1 cellular context compared by ENCODE assay signal in the genomic region with DNA sequence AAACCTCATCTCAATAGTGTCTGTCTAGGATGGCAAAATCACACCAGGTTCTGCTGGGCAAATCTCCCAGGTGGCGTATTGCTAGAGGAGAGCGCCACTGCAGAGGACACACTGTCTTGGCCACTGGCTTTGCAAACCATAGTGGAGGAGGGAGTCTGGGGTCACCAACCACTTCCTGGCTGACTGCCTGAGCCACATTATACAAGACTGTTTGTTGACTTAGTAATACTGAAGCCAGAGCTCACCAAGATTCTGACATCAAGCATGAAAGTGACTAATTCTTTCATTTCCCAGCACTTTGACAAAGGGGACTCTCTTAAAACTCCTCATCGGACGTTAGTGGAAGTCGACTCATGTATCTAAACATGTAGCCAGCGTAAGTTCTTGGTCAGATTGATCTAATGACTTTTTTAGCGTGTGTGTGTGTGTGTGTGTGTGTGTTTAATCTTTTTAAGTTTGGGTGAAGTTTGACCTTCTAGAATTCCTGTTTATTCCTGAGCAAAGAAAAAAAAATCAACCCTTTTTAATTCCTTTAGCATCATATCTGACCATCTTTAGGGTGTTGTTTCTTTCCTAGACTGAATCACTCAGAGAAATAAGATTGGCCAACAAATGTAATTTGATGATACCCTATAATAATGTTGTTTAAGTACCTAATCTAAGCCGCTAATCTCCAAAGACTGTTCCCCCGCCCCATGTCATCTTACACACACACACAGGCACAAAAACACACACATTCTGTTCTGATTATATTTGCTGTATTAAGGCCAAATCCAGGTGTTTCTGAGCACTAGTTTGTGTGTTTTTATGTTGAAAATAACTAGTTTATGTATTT.
A peak's percentile ranks its signal among the peaks of the same experiment; 100 is the strongest.
TF ChIP-seq lines count a peak whose summit lies in the region.

No MANE protein-coding gene starts in this region.

TF ChIP-seq in HEK293, 187 proteins besides CTCF, POLR2A, EP300 and RAD21 (continued from another document):
- TF ChIP-seq, protein P1, sequence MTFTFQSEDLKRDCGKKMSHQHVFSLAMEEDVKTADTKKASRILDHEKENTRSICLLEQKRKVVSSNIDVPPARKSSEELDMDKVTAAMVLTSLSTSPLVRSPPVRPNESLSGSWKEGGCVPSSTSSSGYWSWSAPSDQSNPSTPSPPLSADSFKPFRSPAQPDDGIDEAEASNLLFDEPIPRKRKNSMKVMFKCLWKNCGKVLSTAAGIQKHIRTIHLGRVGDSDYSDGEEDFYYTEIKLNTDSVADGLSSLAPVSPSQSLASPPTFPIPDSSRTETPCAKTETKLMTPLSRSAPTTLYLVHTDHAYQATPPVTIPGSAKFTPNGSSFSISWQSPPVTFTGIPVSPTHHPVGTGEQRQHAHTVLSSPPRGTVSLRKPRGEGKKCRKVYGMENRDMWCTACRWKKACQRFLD (tag by site-specific recombination; IDR thresholded peaks at IDR 0.05): no peak
- TF ChIP-seq ZBTB8A (tag by site-specific recombination; IDR thresholded peaks at IDR 0.05) (no peak), ZNF623 (tag by site-specific recombination; IDR thresholded peaks at IDR 0.05) (no peak), KLF1 (tag by site-specific recombination; IDR thresholded peaks at IDR 0.05) (no peak), FEZF1 (tag by site-specific recombination; IDR thresholded peaks at IDR 0.05) (no peak), ZBTB48 (tag by site-specific recombination; IDR thresholded peaks at IDR 0.05) (peak; percentile 33; the same call in 1 of the 2 replicates), ZSCAN30 (tag by site-specific recombination; IDR thresholded peaks at IDR 0.05) (peak; percentile 33; the same call in 1 of the 2 replicates), ZNF37A (tag by site-specific recombination; IDR thresholded peaks at IDR 0.05) (no peak), ZNF239 (tag by site-specific recombination; IDR thresholded peaks at IDR 0.05) (no peak), ZNF138 (tag by site-specific recombination; IDR thresholded peaks at IDR 0.05; ENCODE audit: borderline replicate concordance) (no peak), OSR2 (tag by site-specific recombination; IDR thresholded peaks at IDR 0.05) (peak; percentile 71), MYNN (tag by site-specific recombination; IDR thresholded peaks at IDR 0.05; ENCODE audit: borderline replicate concordance) (no peak), IKZF3 (tag by site-specific recombination; IDR thresholded peaks at IDR 0.05) (no peak), HOXC10 (CRISPR knock-in tag; IDR thresholded peaks at IDR 0.05) (no peak), ZNF677 (tag by site-specific recombination; IDR thresholded peaks at IDR 0.05) (no peak), ZBTB20 (tag by site-specific recombination; IDR thresholded peaks at IDR 0.05) (no peak), EGR2 (tag by site-specific recombination; IDR thresholded peaks at IDR 0.05; ENCODE audit: low read depth) (no peak), ZNF391 (tag by site-specific recombination; IDR thresholded peaks at IDR 0.05; ENCODE audit: borderline replicate concordance, low read depth) (no peak), SP2 (tag by site-specific recombination; IDR thresholded peaks at IDR 0.05) (no peak), ZNF366 (tag by site-specific recombination; conservative IDR thresholded peaks at IDR 0.05) (no peak), ZNF560 (tag by site-specific recombination; IDR thresholded peaks at IDR 0.05; ENCODE audit: borderline replicate concordance) (no peak), ZNF48 (tag by site-specific recombination; IDR thresholded peaks at IDR 0.05) (no peak), ZNF843 (tag by site-specific recombination; IDR thresholded peaks at IDR 0.05) (peak; percentile 61), ZNF354C (tag by site-specific recombination; IDR thresholded peaks at IDR 0.05; ENCODE audit: borderline replicate concordance, low read depth) (no peak), ZNF629 (tag by site-specific recombination; IDR thresholded peaks at IDR 0.05) (peak; percentile 48), SP7 (tag by site-specific recombination; IDR thresholded peaks at IDR 0.05) (no peak), ZNF426 (tag by site-specific recombination; IDR thresholded peaks at IDR 0.05) (no peak), MEIS1 (CRISPR knock-in tag; IDR thresholded peaks at IDR 0.05; ENCODE audit: borderline replicate concordance) (no peak), ZNF416 (tag by site-specific recombination; IDR thresholded peaks at IDR 0.05) (no peak), ZXDB (tag by site-specific recombination; IDR thresholded peaks at IDR 0.05) (0 out of 2 replicates have a peak, but pooled peaks have one; percentile 7), ZNF404 (tag by site-specific recombination; IDR thresholded peaks at IDR 0.05) (no peak), ZNF394 (tag by site-specific recombination; IDR thresholded peaks at IDR 0.05; ENCODE audit: borderline replicate concordance) (no peak), WT1 (tag by site-specific recombination; IDR thresholded peaks at IDR 0.05) (no peak), TCF7L2 (IDR thresholded peaks at IDR 0.05; ENCODE audit: borderline replicate concordance, low read depth, low read length) (no peak), SETDB1 (IDR thresholded peaks at IDR 0.05; ENCODE audit: insufficient read length, low read length) (no peak), ZNF791 (tag by site-specific recombination; IDR thresholded peaks at IDR 0.05) (no peak)
- TF ChIP-seq, protein P2, sequence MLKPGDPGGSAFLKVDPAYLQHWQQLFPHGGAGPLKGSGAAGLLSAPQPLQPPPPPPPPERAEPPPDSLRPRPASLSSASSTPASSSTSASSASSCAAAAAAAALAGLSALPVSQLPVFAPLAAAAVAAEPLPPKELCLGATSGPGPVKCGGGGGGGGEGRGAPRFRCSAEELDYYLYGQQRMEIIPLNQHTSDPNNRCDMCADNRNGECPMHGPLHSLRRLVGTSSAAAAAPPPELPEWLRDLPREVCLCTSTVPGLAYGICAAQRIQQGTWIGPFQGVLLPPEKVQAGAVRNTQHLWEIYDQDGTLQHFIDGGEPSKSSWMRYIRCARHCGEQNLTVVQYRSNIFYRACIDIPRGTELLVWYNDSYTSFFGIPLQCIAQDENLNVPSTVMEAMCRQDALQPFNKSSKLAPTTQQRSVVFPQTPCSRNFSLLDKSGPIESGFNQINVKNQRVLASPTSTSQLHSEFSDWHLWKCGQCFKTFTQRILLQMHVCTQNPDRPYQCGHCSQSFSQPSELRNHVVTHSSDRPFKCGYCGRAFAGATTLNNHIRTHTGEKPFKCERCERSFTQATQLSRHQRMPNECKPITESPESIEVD (tag by site-specific recombination; IDR thresholded peaks at IDR 0.05): peak; percentile 53; the same call in 1 of the 2 replicates
- TF ChIP-seq, protein P3, sequence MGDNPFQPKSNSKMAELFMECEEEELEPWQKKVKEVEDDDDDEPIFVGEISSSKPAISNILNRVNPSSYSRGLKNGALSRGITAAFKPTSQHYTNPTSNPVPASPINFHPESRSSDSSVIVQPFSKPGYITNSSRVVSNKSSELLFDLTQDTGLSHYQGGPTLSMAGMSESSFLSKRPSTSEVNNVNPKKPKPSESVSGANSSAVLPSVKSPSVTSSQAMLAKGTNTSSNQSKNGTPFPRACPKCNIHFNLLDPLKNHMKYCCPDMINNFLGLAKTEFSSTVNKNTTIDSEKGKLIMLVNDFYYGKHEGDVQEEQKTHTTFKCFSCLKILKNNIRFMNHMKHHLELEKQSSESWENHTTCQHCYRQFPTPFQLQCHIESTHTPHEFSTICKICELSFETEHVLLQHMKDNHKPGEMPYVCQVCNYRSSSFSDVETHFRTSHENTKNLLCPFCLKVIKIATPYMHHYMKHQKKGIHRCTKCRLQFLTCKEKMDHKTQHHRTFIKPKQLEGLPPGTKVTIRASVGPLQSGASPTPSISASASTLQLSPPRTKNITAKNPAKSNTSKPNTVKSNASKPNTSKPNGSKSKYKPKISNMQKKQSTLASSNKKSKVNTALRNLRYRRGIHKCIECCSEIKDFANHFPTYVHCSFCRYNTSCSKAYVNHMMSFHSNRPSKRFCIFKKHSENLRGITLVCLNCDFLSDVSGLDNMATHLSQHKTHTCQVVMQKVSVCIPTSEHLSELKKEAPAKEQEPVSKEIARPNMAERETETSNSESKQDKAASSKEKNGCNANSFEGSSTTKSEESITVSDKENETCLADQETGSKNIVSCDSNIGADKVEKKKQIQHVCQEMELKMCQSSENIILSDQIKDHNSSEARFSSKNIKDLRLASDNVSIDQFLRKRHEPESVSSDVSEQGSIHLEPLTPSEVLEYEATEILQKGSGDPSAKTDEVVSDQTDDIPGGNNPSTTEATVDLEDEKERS (tag by site-specific recombination; IDR thresholded peaks at IDR 0.05): no peak
- TF ChIP-seq, protein P4, sequence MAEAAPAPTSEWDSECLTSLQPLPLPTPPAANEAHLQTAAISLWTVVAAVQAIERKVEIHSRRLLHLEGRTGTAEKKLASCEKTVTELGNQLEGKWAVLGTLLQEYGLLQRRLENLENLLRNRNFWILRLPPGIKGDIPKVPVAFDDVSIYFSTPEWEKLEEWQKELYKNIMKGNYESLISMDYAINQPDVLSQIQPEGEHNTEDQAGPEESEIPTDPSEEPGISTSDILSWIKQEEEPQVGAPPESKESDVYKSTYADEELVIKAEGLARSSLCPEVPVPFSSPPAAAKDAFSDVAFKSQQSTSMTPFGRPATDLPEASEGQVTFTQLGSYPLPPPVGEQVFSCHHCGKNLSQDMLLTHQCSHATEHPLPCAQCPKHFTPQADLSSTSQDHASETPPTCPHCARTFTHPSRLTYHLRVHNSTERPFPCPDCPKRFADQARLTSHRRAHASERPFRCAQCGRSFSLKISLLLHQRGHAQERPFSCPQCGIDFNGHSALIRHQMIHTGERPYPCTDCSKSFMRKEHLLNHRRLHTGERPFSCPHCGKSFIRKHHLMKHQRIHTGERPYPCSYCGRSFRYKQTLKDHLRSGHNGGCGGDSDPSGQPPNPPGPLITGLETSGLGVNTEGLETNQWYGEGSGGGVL (tag by site-specific recombination; IDR thresholded peaks at IDR 0.05): peak; percentile 16; the same call in 1 of the 2 replicates
- TF ChIP-seq, protein P5, sequence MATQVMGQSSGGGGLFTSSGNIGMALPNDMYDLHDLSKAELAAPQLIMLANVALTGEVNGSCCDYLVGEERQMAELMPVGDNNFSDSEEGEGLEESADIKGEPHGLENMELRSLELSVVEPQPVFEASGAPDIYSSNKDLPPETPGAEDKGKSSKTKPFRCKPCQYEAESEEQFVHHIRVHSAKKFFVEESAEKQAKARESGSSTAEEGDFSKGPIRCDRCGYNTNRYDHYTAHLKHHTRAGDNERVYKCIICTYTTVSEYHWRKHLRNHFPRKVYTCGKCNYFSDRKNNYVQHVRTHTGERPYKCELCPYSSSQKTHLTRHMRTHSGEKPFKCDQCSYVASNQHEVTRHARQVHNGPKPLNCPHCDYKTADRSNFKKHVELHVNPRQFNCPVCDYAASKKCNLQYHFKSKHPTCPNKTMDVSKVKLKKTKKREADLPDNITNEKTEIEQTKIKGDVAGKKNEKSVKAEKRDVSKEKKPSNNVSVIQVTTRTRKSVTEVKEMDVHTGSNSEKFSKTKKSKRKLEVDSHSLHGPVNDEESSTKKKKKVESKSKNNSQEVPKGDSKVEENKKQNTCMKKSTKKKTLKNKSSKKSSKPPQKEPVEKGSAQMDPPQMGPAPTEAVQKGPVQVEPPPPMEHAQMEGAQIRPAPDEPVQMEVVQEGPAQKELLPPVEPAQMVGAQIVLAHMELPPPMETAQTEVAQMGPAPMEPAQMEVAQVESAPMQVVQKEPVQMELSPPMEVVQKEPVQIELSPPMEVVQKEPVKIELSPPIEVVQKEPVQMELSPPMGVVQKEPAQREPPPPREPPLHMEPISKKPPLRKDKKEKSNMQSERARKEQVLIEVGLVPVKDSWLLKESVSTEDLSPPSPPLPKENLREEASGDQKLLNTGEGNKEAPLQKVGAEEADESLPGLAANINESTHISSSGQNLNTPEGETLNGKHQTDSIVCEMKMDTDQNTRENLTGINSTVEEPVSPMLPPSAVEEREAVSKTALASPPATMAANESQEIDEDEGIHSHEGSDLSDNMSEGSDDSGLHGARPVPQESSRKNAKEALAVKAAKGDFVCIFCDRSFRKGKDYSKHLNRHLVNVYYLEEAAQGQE (tag by site-specific recombination; IDR thresholded peaks at IDR 0.05): no peak
- TF ChIP-seq, protein P6, sequence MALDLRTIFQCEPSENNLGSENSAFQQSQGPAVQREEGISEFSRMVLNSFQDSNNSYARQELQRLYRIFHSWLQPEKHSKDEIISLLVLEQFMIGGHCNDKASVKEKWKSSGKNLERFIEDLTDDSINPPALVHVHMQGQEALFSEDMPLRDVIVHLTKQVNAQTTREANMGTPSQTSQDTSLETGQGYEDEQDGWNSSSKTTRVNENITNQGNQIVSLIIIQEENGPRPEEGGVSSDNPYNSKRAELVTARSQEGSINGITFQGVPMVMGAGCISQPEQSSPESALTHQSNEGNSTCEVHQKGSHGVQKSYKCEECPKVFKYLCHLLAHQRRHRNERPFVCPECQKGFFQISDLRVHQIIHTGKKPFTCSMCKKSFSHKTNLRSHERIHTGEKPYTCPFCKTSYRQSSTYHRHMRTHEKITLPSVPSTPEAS (tag by site-specific recombination; IDR thresholded peaks at IDR 0.05): peak; percentile 65
- TF ChIP-seq, protein P7, sequence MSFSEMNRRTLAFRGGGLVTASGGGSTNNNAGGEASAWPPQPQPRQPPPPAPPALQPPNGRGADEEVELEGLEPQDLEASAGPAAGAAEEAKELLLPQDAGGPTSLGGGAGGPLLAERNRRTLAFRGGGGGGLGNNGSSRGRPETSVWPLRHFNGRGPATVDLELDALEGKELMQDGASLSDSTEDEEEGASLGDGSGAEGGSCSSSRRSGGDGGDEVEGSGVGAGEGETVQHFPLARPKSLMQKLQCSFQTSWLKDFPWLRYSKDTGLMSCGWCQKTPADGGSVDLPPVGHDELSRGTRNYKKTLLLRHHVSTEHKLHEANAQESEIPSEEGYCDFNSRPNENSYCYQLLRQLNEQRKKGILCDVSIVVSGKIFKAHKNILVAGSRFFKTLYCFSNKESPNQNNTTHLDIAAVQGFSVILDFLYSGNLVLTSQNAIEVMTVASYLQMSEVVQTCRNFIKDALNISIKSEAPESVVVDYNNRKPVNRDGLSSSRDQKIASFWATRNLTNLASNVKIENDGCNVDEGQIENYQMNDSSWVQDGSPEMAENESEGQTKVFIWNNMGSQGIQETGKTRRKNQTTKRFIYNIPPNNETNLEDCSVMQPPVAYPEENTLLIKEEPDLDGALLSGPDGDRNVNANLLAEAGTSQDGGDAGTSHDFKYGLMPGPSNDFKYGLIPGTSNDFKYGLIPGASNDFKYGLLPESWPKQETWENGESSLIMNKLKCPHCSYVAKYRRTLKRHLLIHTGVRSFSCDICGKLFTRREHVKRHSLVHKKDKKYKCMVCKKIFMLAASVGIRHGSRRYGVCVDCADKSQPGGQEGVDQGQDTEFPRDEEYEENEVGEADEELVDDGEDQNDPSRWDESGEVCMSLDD (tag by site-specific recombination; IDR thresholded peaks at IDR 0.05): no peak
